ENCODE assay signal across 9 cellular contexts in the genomic region with DNA sequence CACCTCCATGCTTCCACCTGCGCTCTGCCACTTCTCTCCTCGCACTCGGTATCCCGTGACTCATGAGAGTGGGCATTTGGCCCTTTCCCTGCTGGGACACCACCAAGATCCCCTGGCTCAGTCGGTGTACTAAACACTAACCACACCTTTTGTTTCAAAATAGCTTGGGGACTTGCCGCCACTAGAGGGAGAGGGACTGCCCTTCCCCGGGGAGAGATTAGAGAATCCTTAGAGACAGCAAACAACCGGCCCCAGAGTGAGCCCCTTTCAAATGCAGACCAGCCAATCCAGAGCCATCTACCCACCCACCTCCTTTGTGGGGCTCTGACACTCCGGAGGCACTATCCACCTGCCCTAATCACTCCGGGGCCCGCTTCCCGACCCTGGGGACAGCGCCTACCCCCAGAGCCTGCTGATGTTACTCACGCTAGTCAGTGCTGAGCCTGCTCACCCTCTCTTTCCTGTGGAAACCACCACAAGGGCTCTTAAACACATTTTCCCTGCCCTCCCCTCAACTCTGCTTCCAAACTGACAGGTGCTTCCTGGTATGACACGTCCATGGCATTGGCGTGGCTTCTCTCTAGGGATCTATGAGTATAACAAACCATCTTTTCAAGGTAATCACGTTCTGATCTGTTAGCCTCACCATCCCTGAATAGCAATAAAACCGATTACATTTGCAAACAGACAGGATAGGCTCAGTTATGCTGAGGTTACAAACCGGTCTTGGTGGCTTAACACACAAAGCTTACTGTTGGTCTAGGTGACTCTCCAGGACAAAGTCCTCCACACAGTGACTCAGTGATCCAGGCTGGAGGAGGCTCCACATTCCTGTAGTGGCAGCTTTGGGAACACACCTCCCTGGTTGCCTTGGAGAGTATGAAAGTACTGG.
A peak's percentile ranks its signal among the peaks of the same experiment; 100 is the strongest.
DNase-seq lines count a peak whose midpoint lies in the region; TF ChIP-seq lines count a peak whose summit lies in the region.
"Had no signal": no experiment of that assay in that cellular context is flagged by ENCODE, and none has a peak within 500 bp of the region (broad histone marks: within the 10 kb centered on the region; RNA-seq: fewer than 3 reads in every experiment).

No MANE protein-coding gene starts in this region.

- H3K9me3 ChIP-seq in BE2C: no peaks in the 10 kb centered on the region

- DNase-seq in BE2C (peak; percentile 45), GM20000 (ENCODE audit: low spot score) (peak; percentile 69), NCI-H187 treated with DMSO at 0.1 percent for 48 hours (lab: John Stamatoyannopoulos, UW) (peak; percentile 32), cardiac septum (ENCODE audit: low spot score) (peak; percentile 66), SKM-1 treated with dmso at 0.1 percent for 144 hours (lab: John Stamatoyannopoulos, UW; ENCODE audit: unreplicated experiment) (no peak), NCI-H446 (lab: John Stamatoyannopoulos, UW) (no peak)
- peak; percentile 13 to 31 for DNase-seq in activated CD4-positive, alpha-beta T cell treated with anti-CD3 and anti-CD28 coated beads, Interleukin-2, amount 50 U/mL, for 48 hours
- DNase-seq in stimulated activated CD4-positive, alpha-beta T cell treated with anti-CD3 and anti-CD28 coated beads, Interleukin-4, amount 100 ng/mL, for 48 hours (ENCODE audit: low read depth in 2 of 2): peak; percentile 4 to 11
- DNase-seq: left cardiac atrium had no signal

- TF ChIP-seq CTCF in BE2C (IDR thresholded peaks at IDR 0.05; ENCODE audit: low read depth, low read length): peak; percentile 75
- TF ChIP-seq CTCF in GM20000 (IDR thresholded peaks at IDR 0.05; ENCODE audit: extremely low read depth, missing control alignments): peak; percentile 38

- intact Hi-C loops in cardiac septum (cut with DNase I): no loop called here

- H3K36me3 ChIP-seq in BE2C: no peaks in the 10 kb centered on the region

- no peaks in the 10 kb centered on the region for H3K27me3 ChIP-seq in BE2C

- H3K4me1 ChIP-seq in BE2C: peaks cover 15% of the 10 kb centered on the region

- no peak overlapping the region for H3K4me3 ChIP-seq in BE2C (ENCODE audit: low read depth, low read length)

Comparison
In these comparisons a context has a peak if more than half of its experiments do, and no peak if none do; other contexts are left out.
1. DNase-seq: peak in BE2C (single experiment), GM20000 (single experiment), NCI-H187 treated with DMSO at 0.1 percent for 48 hours (single experiment), activated CD4-positive, alpha-beta T cell treated with anti-CD3 and anti-CD28 coated beads, Interleukin-2, amount 50 U/mL, for 48 hours (2 of 2), cardiac septum (single experiment) and stimulated activated CD4-positive, alpha-beta T cell treated with anti-CD3 and anti-CD28 coated beads, Interleukin-4, amount 100 ng/mL, for 48 hours (2 of 2); none in SKM-1 treated with dmso at 0.1 percent for 144 hours (single experiment) and NCI-H446 (0 of 2).